ENCODE assay signal across 1 cellular context in the genomic region with DNA sequence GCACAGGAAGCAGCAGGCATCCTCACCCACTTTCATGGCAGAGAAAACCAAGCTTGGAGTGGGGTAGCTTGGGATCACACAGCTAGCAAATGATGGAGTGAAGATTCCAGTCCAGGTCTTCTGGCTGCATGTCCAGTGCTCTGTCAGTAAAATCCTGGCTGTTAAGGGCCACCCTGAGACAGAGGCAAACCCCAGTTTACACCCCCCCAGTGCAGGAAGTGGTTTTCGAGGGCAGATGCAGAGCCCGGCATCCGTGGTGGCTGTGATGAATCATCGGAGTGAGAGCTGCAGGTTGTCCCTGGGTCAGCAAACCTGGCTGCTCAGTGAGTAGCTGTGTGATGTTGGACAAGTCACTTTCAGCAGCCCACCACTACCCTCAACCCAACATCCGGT.
TF ChIP-seq lines count a peak whose summit lies in the region.

No MANE protein-coding gene starts in this region.

TF ChIP-seq in GM12878, 131 proteins besides CTCF, POLR2A, EP300 and RAD21 (continued from another document and continues in another):
- no peak for TF ChIP-seq REST (IDR thresholded peaks at IDR 0.05; ENCODE audit: low read depth, low read length)
- peak; percentile 52 for TF ChIP-seq MEF2B (IDR thresholded peaks at IDR 0.05; ENCODE audit: partially characterized antibody, poor library complexity, severe bottlenecking)
- no peak for TF ChIP-seq RAD51 (IDR thresholded peaks at IDR 0.05)
- TF ChIP-seq ZBED1 (IDR thresholded peaks at IDR 0.05; ENCODE audit: borderline replicate concordance): 0 out of 2 replicates have a peak, but pooled peaks have one; percentile 41
- no peak for TF ChIP-seq ATF3 (IDR thresholded peaks at IDR 0.05; ENCODE audit: borderline replicate concordance, extremely low read depth, low read depth, low read length)
- TF ChIP-seq, protein P1, sequence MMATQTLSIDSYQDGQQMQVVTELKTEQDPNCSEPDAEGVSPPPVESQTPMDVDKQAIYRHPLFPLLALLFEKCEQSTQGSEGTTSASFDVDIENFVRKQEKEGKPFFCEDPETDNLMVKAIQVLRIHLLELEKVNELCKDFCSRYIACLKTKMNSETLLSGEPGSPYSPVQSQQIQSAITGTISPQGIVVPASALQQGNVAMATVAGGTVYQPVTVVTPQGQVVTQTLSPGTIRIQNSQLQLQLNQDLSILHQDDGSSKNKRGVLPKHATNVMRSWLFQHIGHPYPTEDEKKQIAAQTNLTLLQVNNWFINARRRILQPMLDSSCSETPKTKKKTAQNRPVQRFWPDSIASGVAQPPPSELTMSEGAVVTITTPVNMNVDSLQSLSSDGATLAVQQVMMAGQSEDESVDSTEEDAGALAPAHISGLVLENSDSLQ (IDR thresholded peaks at IDR 0.05): peak; percentile 64
- peak; percentile 33; the same call in 1 of the 2 replicates for TF ChIP-seq YY1 (IDR thresholded peaks at IDR 0.05; ENCODE audit: low read depth, low read length)
- TF ChIP-seq, protein P2, sequence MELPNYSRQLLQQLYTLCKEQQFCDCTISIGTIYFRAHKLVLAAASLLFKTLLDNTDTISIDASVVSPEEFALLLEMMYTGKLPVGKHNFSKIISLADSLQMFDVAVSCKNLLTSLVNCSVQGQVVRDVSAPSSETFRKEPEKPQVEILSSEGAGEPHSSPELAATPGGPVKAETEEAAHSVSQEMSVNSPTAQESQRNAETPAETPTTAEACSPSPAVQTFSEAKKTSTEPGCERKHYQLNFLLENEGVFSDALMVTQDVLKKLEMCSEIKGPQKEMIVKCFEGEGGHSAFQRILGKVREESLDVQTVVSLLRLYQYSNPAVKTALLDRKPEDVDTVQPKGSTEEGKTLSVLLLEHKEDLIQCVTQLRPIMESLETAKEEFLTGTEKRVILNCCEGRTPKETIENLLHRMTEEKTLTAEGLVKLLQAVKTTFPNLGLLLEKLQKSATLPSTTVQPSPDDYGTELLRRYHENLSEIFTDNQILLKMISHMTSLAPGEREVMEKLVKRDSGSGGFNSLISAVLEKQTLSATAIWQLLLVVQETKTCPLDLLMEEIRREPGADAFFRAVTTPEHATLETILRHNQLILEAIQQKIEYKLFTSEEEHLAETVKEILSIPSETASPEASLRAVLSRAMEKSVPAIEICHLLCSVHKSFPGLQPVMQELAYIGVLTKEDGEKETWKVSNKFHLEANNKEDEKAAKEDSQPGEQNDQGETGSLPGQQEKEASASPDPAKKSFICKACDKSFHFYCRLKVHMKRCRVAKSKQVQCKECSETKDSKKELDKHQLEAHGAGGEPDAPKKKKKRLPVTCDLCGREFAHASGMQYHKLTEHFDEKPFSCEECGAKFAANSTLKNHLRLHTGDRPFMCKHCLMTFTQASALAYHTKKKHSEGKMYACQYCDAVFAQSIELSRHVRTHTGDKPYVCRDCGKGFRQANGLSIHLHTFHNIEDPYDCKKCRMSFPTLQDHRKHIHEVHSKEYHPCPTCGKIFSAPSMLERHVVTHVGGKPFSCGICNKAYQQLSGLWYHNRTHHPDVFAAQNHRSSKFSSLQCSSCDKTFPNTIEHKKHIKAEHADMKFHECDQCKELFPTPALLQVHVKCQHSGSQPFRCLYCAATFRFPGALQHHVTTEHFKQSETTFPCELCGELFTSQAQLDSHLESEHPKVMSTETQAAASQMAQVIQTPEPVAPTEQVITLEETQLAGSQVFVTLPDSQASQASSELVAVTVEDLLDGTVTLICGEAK (IDR thresholded peaks at IDR 0.05; ENCODE audit: borderline replicate concordance): peak; percentile 47; the same call in 1 of the 2 replicates
- 0 out of 2 replicates have a peak, but pooled peaks have one; percentile 15 for TF ChIP-seq ELK1 (IDR thresholded peaks at IDR 0.05; ENCODE audit: low read depth, low read length)
- no peak for TF ChIP-seq BCLAF1 (IDR thresholded peaks at IDR 0.05)
- peak; percentile 75 to 83 for TF ChIP-seq IKZF2 (IDR thresholded peaks at IDR 0.05)
- TF ChIP-seq SPI1 (IDR thresholded peaks at IDR 0.05; ENCODE audit: borderline replicate concordance, insufficient read depth, low read depth, low read length): 0 out of 2 replicates have a peak, but pooled peaks have one; percentile 6
- no peak for TF ChIP-seq NFXL1 (IDR thresholded peaks at IDR 0.05; ENCODE audit: borderline replicate concordance)
- TF ChIP-seq SMAD1 (IDR thresholded peaks at IDR 0.05; ENCODE audit: low read depth, partially characterized antibody): no peak
- TF ChIP-seq IRF4 (IDR thresholded peaks at IDR 0.05; ENCODE audit: low read depth, low read length): peak; percentile 23; the same call in 1 of the 2 replicates
- TF ChIP-seq BCL3 (IDR thresholded peaks at IDR 0.05; ENCODE audit: borderline replicate concordance, insufficient read depth, low read depth, low read length, poor library complexity, severe bottlenecking): peak; percentile 49
- 0 out of 2 replicates have a peak, but pooled peaks have one; percentile 13 for TF ChIP-seq NKRF (conservative IDR thresholded peaks at IDR 0.05)
- TF ChIP-seq KAT2A (conservative IDR thresholded peaks at IDR 0.05; ENCODE audit: control insufficient read depth, low read depth, low read length): no peak
- TF ChIP-seq, protein P3, sequence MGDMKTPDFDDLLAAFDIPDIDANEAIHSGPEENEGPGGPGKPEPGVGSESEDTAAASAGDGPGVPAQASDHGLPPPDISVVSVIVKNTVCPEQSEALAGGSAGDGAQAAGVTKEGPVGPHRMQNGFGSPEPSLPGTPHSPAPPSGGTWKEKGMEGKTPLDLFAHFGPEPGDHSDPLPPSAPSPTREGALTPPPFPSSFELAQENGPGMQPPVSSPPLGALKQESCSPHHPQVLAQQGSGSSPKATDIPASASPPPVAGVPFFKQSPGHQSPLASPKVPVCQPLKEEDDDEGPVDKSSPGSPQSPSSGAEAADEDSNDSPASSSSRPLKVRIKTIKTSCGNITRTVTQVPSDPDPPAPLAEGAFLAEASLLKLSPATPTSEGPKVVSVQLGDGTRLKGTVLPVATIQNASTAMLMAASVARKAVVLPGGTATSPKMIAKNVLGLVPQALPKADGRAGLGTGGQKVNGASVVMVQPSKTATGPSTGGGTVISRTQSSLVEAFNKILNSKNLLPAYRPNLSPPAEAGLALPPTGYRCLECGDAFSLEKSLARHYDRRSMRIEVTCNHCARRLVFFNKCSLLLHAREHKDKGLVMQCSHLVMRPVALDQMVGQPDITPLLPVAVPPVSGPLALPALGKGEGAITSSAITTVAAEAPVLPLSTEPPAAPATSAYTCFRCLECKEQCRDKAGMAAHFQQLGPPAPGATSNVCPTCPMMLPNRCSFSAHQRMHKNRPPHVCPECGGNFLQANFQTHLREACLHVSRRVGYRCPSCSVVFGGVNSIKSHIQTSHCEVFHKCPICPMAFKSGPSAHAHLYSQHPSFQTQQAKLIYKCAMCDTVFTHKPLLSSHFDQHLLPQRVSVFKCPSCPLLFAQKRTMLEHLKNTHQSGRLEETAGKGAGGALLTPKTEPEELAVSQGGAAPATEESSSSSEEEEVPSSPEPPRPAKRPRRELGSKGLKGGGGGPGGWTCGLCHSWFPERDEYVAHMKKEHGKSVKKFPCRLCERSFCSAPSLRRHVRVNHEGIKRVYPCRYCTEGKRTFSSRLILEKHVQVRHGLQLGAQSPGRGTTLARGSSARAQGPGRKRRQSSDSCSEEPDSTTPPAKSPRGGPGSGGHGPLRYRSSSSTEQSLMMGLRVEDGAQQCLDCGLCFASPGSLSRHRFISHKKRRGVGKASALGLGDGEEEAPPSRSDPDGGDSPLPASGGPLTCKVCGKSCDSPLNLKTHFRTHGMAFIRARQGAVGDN (IDR thresholded peaks at IDR 0.05): peak; percentile 88
- TF ChIP-seq USF1 (IDR thresholded peaks at IDR 0.05; ENCODE audit: borderline replicate concordance, extremely low read length, insufficient read depth, low read depth, low read length): no peak
- peak; percentile 82 for TF ChIP-seq SP1 (IDR thresholded peaks at IDR 0.05; ENCODE audit: low read depth, low read length)
- no peak for TF ChIP-seq ZNF207 (IDR thresholded peaks at IDR 0.05; ENCODE audit: borderline replicate concordance)
- TF ChIP-seq KLF5 (IDR thresholded peaks at IDR 0.05; ENCODE audit: partially characterized antibody): no peak
- peak; percentile 19 for TF ChIP-seq RELA (IDR thresholded peaks at IDR 0.05; ENCODE audit: borderline replicate concordance, partially characterized antibody)
